Comparison of ENCODE assay signal across 26 cellular contexts in the genomic region with DNA sequence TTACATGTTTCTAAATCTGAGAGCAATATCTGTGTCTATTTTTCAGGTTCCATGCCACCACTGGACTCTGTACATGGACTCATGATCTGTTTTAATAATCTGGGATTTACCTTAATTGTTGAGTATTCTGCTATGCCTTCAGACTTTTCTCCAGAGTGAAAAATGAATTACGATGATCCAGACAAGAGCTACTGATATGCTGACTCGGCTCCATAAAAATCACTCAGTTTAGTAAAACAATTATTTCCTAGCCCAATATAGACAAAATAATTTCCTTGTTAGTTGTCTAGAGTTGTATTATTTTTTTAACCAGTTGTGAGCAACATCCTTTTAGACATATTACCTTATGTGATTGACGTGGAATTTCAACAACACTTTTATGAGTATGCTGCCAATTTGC.
"Had no signal": no experiment of that assay in that cellular context is flagged by ENCODE, and none has a peak within 500 bp of the region (broad histone marks: within the 10 kb centered on the region; RNA-seq: fewer than 3 reads in every experiment).

No MANE protein-coding gene starts in this region.

- H3K4me1 ChIP-seq: colonic mucosa, esophagus muscularis mucosa, esophagus squamous epithelium, foreskin keratinocyte, gastrocnemius medialis, gastroesophageal sphincter, heart left ventricle, heart right ventricle had no signal

- FAIRE-seq: endothelial cell of umbilical vein, frontal cortex had no signal

- DNase-seq: colonic mucosa; cortex of kidney; dermis blood vessel endothelial cell; dorsolateral prefrontal cortex; effector CD4-positive, alpha-beta T cell; effector CD8-positive, alpha-beta T cell; effector memory CD4-positive, alpha-beta T cell; effector memory CD8-positive, alpha-beta T cell; endodermal cell; erythroblast; esophagus squamous epithelium; foreskin fibroblast; foreskin keratinocyte; foreskin melanocyte; gastrocnemius medialis; glutamatergic neuron; head of caudate nucleus; heart left ventricle; heart right ventricle had no signal

- ATAC-seq: effector memory CD8-positive, alpha-beta T cell; esophagus mucosa; foreskin keratinocyte; gastrocnemius medialis; gastroesophageal sphincter; heart left ventricle; heart right ventricle had no signal

- H3K36me3 ChIP-seq: colonic mucosa, esophagus muscularis mucosa, esophagus squamous epithelium, gastrocnemius medialis, gastroesophageal sphincter, heart left ventricle, heart right ventricle had no signal

- H3K9me3 ChIP-seq: colonic mucosa, esophagus muscularis mucosa, esophagus squamous epithelium, gastrocnemius medialis, gastroesophageal sphincter, heart left ventricle, heart right ventricle had no signal

- H3K4me3 ChIP-seq: colonic mucosa, coronary artery, dorsolateral prefrontal cortex, esophagus muscularis mucosa, esophagus squamous epithelium, gastrocnemius medialis, gastroesophageal sphincter, heart left ventricle, heart right ventricle had no signal

- H3K27me3 ChIP-seq: colonic mucosa, dorsolateral prefrontal cortex, esophagus muscularis mucosa, esophagus squamous epithelium, foreskin keratinocyte, gastrocnemius medialis, gastroesophageal sphincter, heart left ventricle, heart right ventricle had no signal

- H3K27ac ChIP-seq: colonic mucosa, coronary artery, dorsolateral prefrontal cortex, epithelial cell of prostate, esophagus muscularis mucosa, esophagus squamous epithelium, foreskin keratinocyte, gastrocnemius medialis, gastroesophageal sphincter, heart left ventricle, heart right ventricle had no signal
